8 cellular contexts compared by ENCODE assay signal in the genomic region with DNA sequence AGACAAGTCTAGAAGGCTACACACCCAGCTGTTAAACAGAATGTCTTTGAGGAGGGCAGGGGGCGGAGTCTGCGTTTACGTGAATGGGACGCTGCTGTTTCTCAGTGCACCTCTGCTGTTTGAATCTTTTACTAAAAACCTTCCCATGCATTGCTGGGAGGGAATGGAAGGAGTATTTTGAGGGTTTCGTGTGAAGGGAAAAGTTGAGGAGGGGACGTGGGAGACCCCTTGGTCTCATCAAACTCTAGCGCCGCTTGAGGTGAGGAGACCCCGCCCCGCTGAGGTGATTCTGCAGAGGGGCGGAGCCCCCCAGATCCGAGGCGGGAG. TPM values are rescaled to one million over a fixed set of nuclear protein-coding genes. Genes with fewer than 3 reads are reported as not detected.
DNase-seq lines count a peak whose midpoint lies in the region; ATAC-seq and TF ChIP-seq lines count a peak whose summit lies in the region.

No MANE protein-coding gene starts in this region.

- H3K36me3 ChIP-seq in adrenal gland (replicated peaks in 1 of 2), result no peaks in the 10 kb centered on the region
- H3K36me3 ChIP-seq in stomach, result no peaks in the 10 kb centered on the region

- no peaks in the 10 kb centered on the region for H3K9me3 ChIP-seq in adrenal gland (replicated peaks in 1 of 3)
- H3K9me3 ChIP-seq in stomach, result no peaks in the 10 kb centered on the region

- 0 to 1% (median 0%) methylated on average over 5 to 13 of the region's 13 CpGs for WGBS in adrenal gland, 4 donors
- WGBS in stomach, 5 donors, result 0 to 2% (median 1%) methylated on average over 6 to 13 of the region's 13 CpGs

- peak; percentile 75 to 81 for ATAC-seq in activated T-cell treated with anti-CD3 and anti-CD28 coated beads, Interleukin-2, amount 50 U/mL, for 72 hours (replicated peaks in 1 of 2)
- ATAC-seq in HG02840 (IDR thresholded peaks at IDR 0.05; ENCODE audit: low FRiP score, unreplicated experiment) (peak; percentile 68), GM18870 (IDR thresholded peaks at IDR 0.05; ENCODE audit: unreplicated experiment) (no peak)

- H3K27ac Mint-ChIP-seq in activated T-cell treated with anti-CD3 and anti-CD28 coated beads, Interleukin-2, amount 50 U/mL, for 72 hours, result peak overlapping the region; percentile 86

- no peak for TF ChIP-seq CTCF in adrenal gland (IDR thresholded peaks at IDR 0.05)
- TF ChIP-seq CTCF in stomach (IDR thresholded peaks at IDR 0.05), result no peak

- peak overlapping the region; percentile 29 to 95 (median 48) for H3K4me3 ChIP-seq in adrenal gland
- H3K4me3 ChIP-seq in stomach, result peak overlapping the region; percentile 76 to 98 (median 90)

- no peaks in the 10 kb centered on the region for H3K9me3 Mint-ChIP-seq in activated T-cell treated with anti-CD3 and anti-CD28 coated beads, Interleukin-2, amount 50 U/mL, for 72 hours

- TF ChIP-seq EP300 in stomach (IDR thresholded peaks at IDR 0.05), result no peak

- H3K36me3 Mint-ChIP-seq in activated T-cell treated with anti-CD3 and anti-CD28 coated beads, Interleukin-2, amount 50 U/mL, for 72 hours (ENCODE audit: insufficient read depth in 2 of 2), result peaks cover 0 to 3% of the 10 kb centered on the region in 2 donors

- TF ChIP-seq POLR2A in adrenal gland (IDR thresholded peaks at IDR 0.05) (no peak), stomach (IDR thresholded peaks at IDR 0.05) (no peak)

- H3K27ac ChIP-seq in adrenal gland (peak overlapping the region in 4 of 5 donors; percentile 30 to 95 (median 90)), stomach (peak overlapping the region; percentile 75 to 98 (median 97))

- no peaks in the 10 kb centered on the region for H3K27me3 Mint-ChIP-seq in activated T-cell treated with anti-CD3 and anti-CD28 coated beads, Interleukin-2, amount 50 U/mL, for 72 hours (ENCODE audit: low read depth)

- peak in 1 of 2 donors; percentile 82 for DNase-seq in activated T-cell treated with anti-CD3 and anti-CD28 coated beads, Interleukin-2, amount 50 U/mL, for 72 hours
- DNase-seq in activated T-cell treated with anti-CD3 and anti-CD28 coated beads, Interleukin-2, amount 50 U/mL, for 48 hours, result no peak
- DNase-seq in NCI-H2227 treated with DMSO at 0.1 percent for 48 hours (lab: John Stamatoyannopoulos, UW), result peak; percentile 85
- peak in 3 of 7 donors; percentile 63 to 84 (median 68) for DNase-seq in adrenal gland
- DNase-seq in iris pigment epithelial cell (ENCODE audit: low read depth), result peak; percentile 71
- no peak for DNase-seq in stomach

- H3K27me3 ChIP-seq in adrenal gland (no peaks in the 10 kb centered on the region), stomach (no peaks in the 10 kb centered on the region)

- peaks cover 24% of the 10 kb centered on the region for H3K4me1 Mint-ChIP-seq in activated T-cell treated with anti-CD3 and anti-CD28 coated beads, Interleukin-2, amount 50 U/mL, for 72 hours (ENCODE audit: low read depth)

- H3K4me1 ChIP-seq in adrenal gland (replicated peaks in 1 of 2), result peaks cover 8 to 15% of the 10 kb centered on the region in 2 donors
- H3K4me1 ChIP-seq in stomach, result peaks cover 17 to 59% (median 33%) of the 10 kb centered on the region in 4 donors

- intact Hi-C loops in adrenal gland (cut with DNase I) (no loop called here), stomach (cut with DNase I; ENCODE audit: low total_unique reads) (no loop called here)

- peak overlapping the region; percentile 85 to 93 for H3K4me3 Mint-ChIP-seq in activated T-cell treated with anti-CD3 and anti-CD28 coated beads, Interleukin-2, amount 50 U/mL, for 72 hours

RNA-seq across cellular contexts. Expression of a gene that starts 0.5 kb away (rescaled TPM):
- total RNA-seq in activated T-cell treated with anti-CD3 and anti-CD28 coated beads, Interleukin-2, amount 50 U/mL, for 72 hours, result 10 to 100 TPM; 12.2 to 19.2 TPM
- total RNA-seq in adrenal gland (10 to 100 TPM; 30.6 to 90.7 (median 46.5) TPM), stomach (100 to 1,000 TPM in 3 of 5 donors, 10 to 100 TPM in 2; 50.8 to 211 (median 107) TPM)
- polyA plus RNA-seq in adrenal gland (10 to 100 TPM; 14.3 to 36.4 (median 16.7) TPM), stomach (10 to 100 TPM; 11.2 to 33.2 (median 13.4) TPM)

Comparison
In these comparisons a context has a peak if more than half of its experiments do, and no peak if none do; other contexts are left out.
1. DNase-seq: peak in NCI-H2227 treated with DMSO at 0.1 percent for 48 hours (single experiment) and iris pigment epithelial cell (single experiment); none in activated T-cell treated with anti-CD3 and anti-CD28 coated beads, Interleukin-2, amount 50 U/mL, for 48 hours (0 of 2) and stomach (single experiment).